In the genomic region with DNA sequence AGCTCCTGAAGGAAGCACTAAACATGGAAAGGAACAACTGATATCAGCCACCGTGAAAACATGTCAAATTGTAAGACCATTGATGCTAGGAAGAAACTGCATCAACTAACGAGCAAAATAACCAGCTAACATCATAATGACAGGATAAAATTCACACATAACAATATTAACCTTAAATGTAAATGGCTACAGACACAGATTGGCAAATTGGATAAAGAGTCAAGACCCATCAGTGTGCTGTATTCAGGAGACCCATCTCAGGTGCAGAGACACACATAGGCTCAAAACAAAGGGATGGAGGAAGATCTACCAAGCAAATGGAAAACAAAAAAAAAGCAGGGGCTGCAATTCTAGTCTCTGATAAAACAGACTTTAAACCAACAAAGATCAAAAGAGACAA, we compare ENCODE assay signal across 8 cellular contexts.
A peak's percentile ranks its signal among the peaks of the same experiment; 100 is the strongest.
DNase-seq lines count a peak whose midpoint lies in the region; ATAC-seq and TF ChIP-seq lines count a peak whose summit lies in the region.
"Not testable (repeated sequence)": the region's sequence is repeated elsewhere in the genome, so short reads cannot be mapped to it uniquely, and the experiment has no call there.

No MANE protein-coding gene starts in this region.

- intact Hi-C loops in CD4-positive, alpha-beta T cell (cut with DNase I, micrococcal nuclease): loop anchor here in 1 of 2 experiments (5.0 kb wide), 1 partner anchor 153 kb away; no protein-coding TSS in a partner anchor
- intact Hi-C loops in activated CD4-positive, alpha-beta T cell treated with anti-CD3 and anti-CD28 coated beads for 36 hours (cut with DNase I, micrococcal nuclease): not testable (repeated sequence)

- POLR2A ChIA-PET in CD4-positive, alpha-beta T cell (lab: Charles Lee): interaction anchor here (1.7 to 2.2 kb wide), 3 partner anchors 21 to 104 kb away, joined by 4 to 8 read pairs (median 8); partner anchors contain the start of genes ZNF30 and ZNF792
- POLR2A ChIA-PET in activated CD4-positive, alpha-beta T cell treated with anti-CD3 and anti-CD28 coated beads for 36 hours (lab: Charles Lee): not testable (repeated sequence)

- H3K27me3 ChIP-seq in CD4-positive, alpha-beta T cell (ENCODE audit: control insufficient read depth, insufficient read depth, low read length); iPS-18a (ENCODE audit: control insufficient read depth, insufficient read depth, low read length): not testable (repeated sequence)

- H3K36me3 Mint-ChIP-seq in CD4-positive, alpha-beta T cell (ENCODE audit: low read depth): peaks cover 44% of the 10 kb centered on the region
- H3K36me3 Mint-ChIP-seq in IgD-negative memory B cell; activated T-cell treated with anti-CD3 and anti-CD28 coated beads, Interleukin-2, amount 50 U/mL, for 72 hours (ENCODE audit: insufficient read depth in 2 of 2); activated naive CD8-positive, alpha-beta T cell treated with anti-CD3 and anti-CD28 coated beads, Interleukin-2, amount 50 U/mL, for 24 hours (ENCODE audit: low read depth); type B pancreatic cell: not testable (repeated sequence)
- peaks cover 15% of the 10 kb centered on the region for H3K36me3 Mint-ChIP-seq in activated CD4-positive, alpha-beta T cell treated with anti-CD3 and anti-CD28 coated beads for 36 hours (ENCODE audit: low read depth)
- peaks cover 17% of the 10 kb centered on the region for H3K36me3 Mint-ChIP-seq in nephron (ENCODE audit: low read depth)

- H3K4me3 ChIP-seq in iPS-18a (ENCODE audit: low read length): peak overlapping the region; percentile 58

- TF ChIP-seq CTCF in CD4-positive, alpha-beta T cell (IDR thresholded peaks at IDR 0.05); nephron (IDR thresholded peaks at IDR 0.05; ENCODE audit: unreplicated experiment in 3 of 3); type B pancreatic cell (conservative IDR thresholded peaks at IDR 0.05): not testable (repeated sequence)

- H3K36me3 ChIP-seq in iPS-18a (ENCODE audit: control insufficient read depth, low read depth, low read length): not testable (repeated sequence)

- H3K4me3 Mint-ChIP-seq in CD4-positive, alpha-beta T cell: peak overlapping the region; percentile 97
- peak overlapping the region; percentile 95 to 99 (median 97) for H3K4me3 Mint-ChIP-seq in IgD-negative memory B cell
- peak overlapping the region; percentile 87 for H3K4me3 Mint-ChIP-seq in activated CD4-positive, alpha-beta T cell treated with anti-CD3 and anti-CD28 coated beads for 36 hours
- H3K4me3 Mint-ChIP-seq in activated T-cell treated with anti-CD3 and anti-CD28 coated beads, Interleukin-2, amount 50 U/mL, for 72 hours: peak overlapping the region; percentile 93
- peak overlapping the region; percentile 93 for H3K4me3 Mint-ChIP-seq in activated naive CD8-positive, alpha-beta T cell treated with anti-CD3 and anti-CD28 coated beads, Interleukin-2, amount 50 U/mL, for 24 hours
- H3K4me3 Mint-ChIP-seq in nephron: peak overlapping the region; percentile 78 to 86 (median 85)
- H3K4me3 Mint-ChIP-seq in type B pancreatic cell: peak overlapping the region; percentile 96

- not testable (repeated sequence) for H3K27me3 Mint-ChIP-seq in CD4-positive, alpha-beta T cell; IgD-negative memory B cell; activated CD4-positive, alpha-beta T cell treated with anti-CD3 and anti-CD28 coated beads for 36 hours; activated T-cell treated with anti-CD3 and anti-CD28 coated beads, Interleukin-2, amount 50 U/mL, for 72 hours (ENCODE audit: low read depth); activated naive CD8-positive, alpha-beta T cell treated with anti-CD3 and anti-CD28 coated beads, Interleukin-2, amount 50 U/mL, for 24 hours; nephron (ENCODE audit: low read depth); type B pancreatic cell

- H3K4me1 ChIP-seq in iPS-18a (ENCODE audit: control insufficient read depth, low read depth, low read length): not testable (repeated sequence)

- peak overlapping the region; percentile 93 for H3K27ac Mint-ChIP-seq in CD4-positive, alpha-beta T cell
- H3K27ac Mint-ChIP-seq in IgD-negative memory B cell: peak overlapping the region in 2 of 3 donors; percentile 69 to 99
- H3K27ac Mint-ChIP-seq in activated CD4-positive, alpha-beta T cell treated with anti-CD3 and anti-CD28 coated beads for 36 hours: peak overlapping the region; percentile 90
- H3K27ac Mint-ChIP-seq in activated T-cell treated with anti-CD3 and anti-CD28 coated beads, Interleukin-2, amount 50 U/mL, for 72 hours: peak overlapping the region; percentile 85
- H3K27ac Mint-ChIP-seq in activated naive CD8-positive, alpha-beta T cell treated with anti-CD3 and anti-CD28 coated beads, Interleukin-2, amount 50 U/mL, for 24 hours: peak overlapping the region; percentile 14
- not testable (repeated sequence) for H3K27ac Mint-ChIP-seq in nephron, type B pancreatic cell

- not testable (repeated sequence) for H3K27ac ChIP-seq in CD4-positive, alpha-beta T cell (ENCODE audit: low read depth, low read length); iPS-18a (ENCODE audit: low read length)

- not testable (repeated sequence) for ATAC-seq in CD4-positive, alpha-beta T cell (ENCODE audit: poor library complexity); activated CD4-positive, alpha-beta T cell treated with anti-CD3 and anti-CD28 coated beads for 36 hours; activated T-cell treated with anti-CD3 and anti-CD28 coated beads, Interleukin-2, amount 50 U/mL, for 72 hours (replicated peaks in 1 of 2); activated naive CD8-positive, alpha-beta T cell treated with anti-CD3 and anti-CD28 coated beads, Interleukin-2, amount 50 U/mL, for 24 hours

- not testable (repeated sequence) for H3K9me3 Mint-ChIP-seq in CD4-positive, alpha-beta T cell; IgD-negative memory B cell; activated CD4-positive, alpha-beta T cell treated with anti-CD3 and anti-CD28 coated beads for 36 hours (ENCODE audit: low read depth); activated T-cell treated with anti-CD3 and anti-CD28 coated beads, Interleukin-2, amount 50 U/mL, for 72 hours; activated naive CD8-positive, alpha-beta T cell treated with anti-CD3 and anti-CD28 coated beads, Interleukin-2, amount 50 U/mL, for 24 hours; type B pancreatic cell
- peaks cover 18% of the 10 kb centered on the region for H3K9me3 Mint-ChIP-seq in nephron

- not testable (repeated sequence) for H3K9me3 ChIP-seq in CD4-positive, alpha-beta T cell (ENCODE audit: control insufficient read depth, low read length); iPS-18a (ENCODE audit: control insufficient read depth, low read depth, low read length)

- CTCF ChIA-PET in CD4-positive, alpha-beta T cell (lab: Charles Lee): not testable (repeated sequence)
- CTCF ChIA-PET in activated CD4-positive, alpha-beta T cell treated with anti-CD3 and anti-CD28 coated beads for 36 hours (lab: Charles Lee): interaction anchor here (1.5 kb wide), 1 partner anchor 20 kb away, joined by 4 read pairs; no protein-coding TSS in a partner anchor

- peaks cover 53% of the 10 kb centered on the region for H3K4me1 Mint-ChIP-seq in CD4-positive, alpha-beta T cell (ENCODE audit: low read depth)
- H3K4me1 Mint-ChIP-seq in IgD-negative memory B cell: peaks cover 11 to 20% (median 20%) of the 10 kb centered on the region in 3 donors
- H3K4me1 Mint-ChIP-seq in activated CD4-positive, alpha-beta T cell treated with anti-CD3 and anti-CD28 coated beads for 36 hours: peaks cover 30% of the 10 kb centered on the region
- peaks cover 34% of the 10 kb centered on the region for H3K4me1 Mint-ChIP-seq in activated T-cell treated with anti-CD3 and anti-CD28 coated beads, Interleukin-2, amount 50 U/mL, for 72 hours (ENCODE audit: low read depth)
- peaks cover 28% of the 10 kb centered on the region for H3K4me1 Mint-ChIP-seq in activated naive CD8-positive, alpha-beta T cell treated with anti-CD3 and anti-CD28 coated beads, Interleukin-2, amount 50 U/mL, for 24 hours
- not testable (repeated sequence) for H3K4me1 Mint-ChIP-seq in nephron; type B pancreatic cell (ENCODE audit: unreplicated experiment)

- DNase-seq in CD4-positive, alpha-beta T cell; activated CD4-positive, alpha-beta T cell treated with anti-CD3 and anti-CD28 coated beads for 36 hours; activated T-cell treated with anti-CD3 and anti-CD28 coated beads, Interleukin-2, amount 50 U/mL, for 72 hours; activated naive CD8-positive, alpha-beta T cell treated with anti-CD3 and anti-CD28 coated beads, Interleukin-2, amount 50 U/mL, for 24 hours; type B pancreatic cell (ENCODE audit: extremely low spot score, unreplicated experiment): not testable (repeated sequence)

- not testable (repeated sequence) for H3K9ac ChIP-seq in iPS-18a (ENCODE audit: low read length)
